ENCODE assay signal across 10 cellular contexts in the genomic region with DNA sequence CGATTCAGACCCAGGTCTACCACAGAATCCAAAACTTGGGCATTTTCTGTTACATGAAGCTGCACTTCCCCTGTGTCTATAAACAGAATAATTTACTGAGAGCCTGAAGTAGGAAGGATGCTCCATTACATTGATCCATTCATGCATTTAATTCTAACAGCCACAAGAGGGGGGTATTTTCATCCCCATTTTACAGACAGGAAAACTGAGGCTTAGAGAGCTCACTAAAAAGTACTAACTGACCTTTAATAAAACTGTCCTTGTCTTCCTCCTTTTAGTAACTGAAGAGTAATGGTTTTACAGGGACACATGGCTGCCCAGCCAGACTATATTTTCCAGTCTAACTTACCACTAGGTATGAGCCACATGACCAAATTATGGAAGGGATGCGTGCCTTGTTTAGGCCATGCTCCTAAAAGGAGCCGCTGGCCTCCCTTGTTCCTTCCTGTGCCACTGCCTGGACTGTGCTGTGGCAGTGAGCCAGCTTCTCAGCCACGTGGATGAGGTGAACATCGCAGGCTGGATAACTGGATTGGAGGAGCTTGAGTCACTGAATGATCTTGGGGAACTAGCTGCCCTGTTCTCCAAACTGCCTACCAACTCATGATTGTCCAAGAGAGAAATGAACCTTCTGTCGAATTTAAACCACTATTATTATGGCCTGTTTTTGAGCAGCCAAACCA.
DNase-seq lines count a peak whose midpoint lies in the region; ATAC-seq and TF ChIP-seq lines count a peak whose summit lies in the region.
"Had no signal": no experiment of that assay in that cellular context is flagged by ENCODE, and none has a peak within 500 bp of the region (broad histone marks: within the 10 kb centered on the region; RNA-seq: fewer than 3 reads in every experiment).

No MANE protein-coding gene starts in this region.

- H3K27me3 Mint-ChIP-seq in endothelial cell (ENCODE audit: unreplicated experiment) (peaks cover 18% of the 10 kb centered on the region), progenitor cell of endocrine pancreas (no peaks in the 10 kb centered on the region)

- H3K27ac Mint-ChIP-seq in endothelial cell (ENCODE audit: unreplicated experiment) = no peak overlapping the region
- H3K27ac Mint-ChIP-seq in progenitor cell of endocrine pancreas = no peak overlapping the region
- H3K27ac Mint-ChIP-seq: T-helper 2 cell treated with Interferon-gamma antibody and Interleukin-4, amounts not matched to agents 5 μg/mL and 100 μg/mL, for 36 hours had no signal

- H3K4me1 ChIP-seq in vagina = no peaks in the 10 kb centered on the region
- peaks cover 6% of the 10 kb centered on the region for H3K4me1 ChIP-seq in HAP-1

- no peaks in the 10 kb centered on the region for H3K9me3 Mint-ChIP-seq in endothelial cell (ENCODE audit: unreplicated experiment)
- peaks cover 10% of the 10 kb centered on the region for H3K9me3 Mint-ChIP-seq in progenitor cell of endocrine pancreas (ENCODE audit: low read depth)

- H3K4me1 Mint-ChIP-seq in endothelial cell (ENCODE audit: unreplicated experiment) (peaks cover 9% of the 10 kb centered on the region), progenitor cell of endocrine pancreas (ENCODE audit: low read depth) (no peaks in the 10 kb centered on the region)

- H3K4me3 ChIP-seq in GM12865 (ENCODE audit: low read depth, low read length) (no peak overlapping the region), vagina (no peak overlapping the region), HAP-1 (no peak overlapping the region)

- peak overlapping the region; percentile 22 for H3K4me3 Mint-ChIP-seq in endothelial cell (ENCODE audit: unreplicated experiment)
- no peak overlapping the region for H3K4me3 Mint-ChIP-seq in progenitor cell of endocrine pancreas (ENCODE audit: low read depth)
- H3K4me3 Mint-ChIP-seq: T-helper 2 cell treated with Interferon-gamma antibody and Interleukin-4, amounts not matched to agents 5 μg/mL and 100 μg/mL, for 36 hours had no signal

- H3K36me3 Mint-ChIP-seq in endothelial cell (ENCODE audit: low read depth, unreplicated experiment) (peaks cover 76% of the 10 kb centered on the region), progenitor cell of endocrine pancreas (ENCODE audit: insufficient read depth) (peaks cover 19% of the 10 kb centered on the region)

- H3K27me3 ChIP-seq in vagina (no peaks in the 10 kb centered on the region), HAP-1 (ENCODE audit: low read depth) (no peaks in the 10 kb centered on the region)

- TF ChIP-seq CTCF in GM12865 (IDR thresholded peaks at IDR 0.05; ENCODE audit: insufficient read depth, low read depth, low read length, missing control alignments) (peak; percentile 25), LNCAP (IDR thresholded peaks at IDR 0.05) (peak; percentile 39; the same call in 1 of the 2 replicates), endothelial cell (IDR thresholded peaks at IDR 0.05; ENCODE audit: unreplicated experiment) (peak; percentile 65), progenitor cell of endocrine pancreas (IDR thresholded peaks at IDR 0.05; ENCODE audit: unreplicated experiment) (peak; percentile 32), vagina (IDR thresholded peaks at IDR 0.05) (no peak)

- no peak overlapping the region for H3K27ac ChIP-seq in vagina

- peaks cover 3 to 47% of the 10 kb centered on the region in 2 donors for H3K36me3 ChIP-seq in vagina
- H3K36me3 ChIP-seq in HAP-1 (replicated peaks) = no peaks in the 10 kb centered on the region; the same call in 1 of the 2 replicates

- TF ChIP-seq POLR2A in vagina (IDR thresholded peaks at IDR 0.05) = no peak

- in situ Hi-C loops in HAP-1 (cut with MboI; ENCODE audit: low sequenced_read_pairs) = no loop called here

- no peak for ATAC-seq in HG03354 (IDR thresholded peaks at IDR 0.05; ENCODE audit: poor library complexity, severe bottlenecking, unreplicated experiment)

- DNase-seq in GM12865 (ENCODE audit: low read depth) (peak; percentile 30), endothelial cell (ENCODE audit: low spot score) (no peak), progenitor cell of endocrine pancreas (ENCODE audit: low spot score, unreplicated experiment) (no peak), vagina (ENCODE audit: extremely low spot score in 2 of 2) (no peak), HAP-1 (ENCODE audit: low spot score in 2 of 2) (no peak), NCI-H1930 (lab: John Stamatoyannopoulos, UW) (no peak)
- DNase-seq: effector CD8-positive, alpha-beta T cell had no signal

- intact Hi-C loops in vagina (cut with DNase I) = no loop called here

- H3K9me3 ChIP-seq in vagina = no peaks in the 10 kb centered on the region
- H3K9me3 ChIP-seq in HAP-1 = no peaks in the 10 kb centered on the region; the same call in 1 of the 2 replicates

Comparison
In these comparisons a context has a peak if more than half of its experiments do, and no peak if none do; other contexts are left out.
1. CTCF ChIP-seq: peak in GM12865 (single experiment), LNCAP (single experiment), endothelial cell (single experiment) and progenitor cell of endocrine pancreas (single experiment); none in vagina (0 of 3).